Comparison of ENCODE assay signal across 7 cellular contexts in the genomic region with DNA sequence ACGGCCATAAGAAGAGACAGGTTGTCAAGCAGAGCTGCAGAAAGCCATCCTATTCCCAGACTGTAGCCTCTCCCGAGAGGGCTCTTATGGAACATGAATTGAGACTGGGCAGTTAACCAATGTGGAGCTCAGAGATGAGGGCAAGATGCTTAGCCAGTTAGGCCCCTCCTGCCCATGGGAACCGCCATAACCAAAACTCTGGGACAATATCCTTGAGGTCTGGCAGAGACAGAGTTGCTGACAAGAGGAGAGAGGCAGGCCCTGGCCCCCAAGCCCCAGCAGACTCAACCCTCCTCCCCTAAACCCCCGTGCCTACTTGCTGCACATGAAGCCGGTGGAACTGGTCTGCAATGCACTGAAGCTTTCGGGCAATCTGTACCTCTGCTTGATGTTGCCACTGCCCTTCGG. TPM values are rescaled to one million over a fixed set of nuclear protein-coding genes. Genes with fewer than 3 reads are reported as not detected.
A peak's percentile ranks its signal among the peaks of the same experiment; 100 is the strongest.
DNase-seq lines count a peak whose midpoint lies in the region; ATAC-seq, FAIRE-seq and TF ChIP-seq lines count a peak whose summit lies in the region.

No MANE protein-coding gene starts in this region.

- peak overlapping the region; percentile 35; the same call in 1 of the 2 replicates for H3K4me3 Mint-ChIP-seq in HFFc6

- DNase-seq in HFFc6 (no peak), SJSA1 (ENCODE audit: low read depth in 1 of 2, low spot score in 2 of 2) (no peak), right cardiac atrium (peak in 1 of 3 donors; percentile 64), stomach (no peak), D721Med (ENCODE audit: insufficient read length, low spot score) (no peak)
- DNase-seq in activated CD8-positive, alpha-beta memory T cell treated with anti-CD3 and anti-CD28 coated beads, Interleukin-2, amount 50 U/mL, for 4 hours = no peak

- H3K27me3 ChIP-seq in SJSA1 (replicated peaks) (no peaks in the 10 kb centered on the region), right cardiac atrium (ENCODE audit: control insufficient read depth, insufficient read depth) (no peaks in the 10 kb centered on the region), stomach (no peaks in the 10 kb centered on the region)

- H3K27ac ChIP-seq in SJSA1 (peak overlapping the region; percentile 68), right cardiac atrium (ENCODE audit: low read length) (peak overlapping the region; percentile 81), stomach (peak overlapping the region; percentile 79 to 94 (median 90))

- H3K4me1 Mint-ChIP-seq in HFFc6 (ENCODE audit: low read depth) = peaks cover 83% of the 10 kb centered on the region

- ATAC-seq in right cardiac atrium (no peak), HG03571 (IDR thresholded peaks at IDR 0.05; ENCODE audit: unreplicated experiment) (no peak)

- peak overlapping the region; percentile 78 for H3K27ac Mint-ChIP-seq in HFFc6

- FAIRE-seq in D721Med (lab: Jason Lieb, UNC) = no peak

- peaks cover 96% of the 10 kb centered on the region for H3K4me1 ChIP-seq in SJSA1 (replicated peaks)
- peaks cover 47% of the 10 kb centered on the region for H3K4me1 ChIP-seq in right cardiac atrium (ENCODE audit: control insufficient read depth, insufficient read depth, low read length)
- H3K4me1 ChIP-seq in stomach = peaks cover 91 to 96% (median 94%) of the 10 kb centered on the region in 4 donors

- no peaks in the 10 kb centered on the region for H3K36me3 Mint-ChIP-seq in HFFc6 (ENCODE audit: low read depth)

- no peaks in the 10 kb centered on the region for H3K9me3 Mint-ChIP-seq in HFFc6

- no peak for TF ChIP-seq CTCF in HFFc6 (IDR thresholded peaks at IDR 0.05)
- no peak for TF ChIP-seq CTCF in stomach (IDR thresholded peaks at IDR 0.05)
- no peak for TF ChIP-seq CTCF in D721Med (IDR thresholded peaks at IDR 0.05; ENCODE audit: insufficient read depth, missing control alignments)

- no peak for TF ChIP-seq POLR2A in stomach (IDR thresholded peaks at IDR 0.05)

- H3K9me3 ChIP-seq in SJSA1 (replicated peaks) (no peaks in the 10 kb centered on the region), right cardiac atrium (ENCODE audit: control insufficient read depth, low read length) (no peaks in the 10 kb centered on the region), stomach (no peaks in the 10 kb centered on the region)

- 59% methylated on average over 7 of the region's 7 CpGs for WGBS in right cardiac atrium
- WGBS in stomach, 5 donors = 38 to 62% (median 56%) methylated on average over 4 to 7 of the region's 7 CpGs

- peaks cover 6% of the 10 kb centered on the region for H3K27me3 Mint-ChIP-seq in HFFc6 (ENCODE audit: insufficient read depth)

- no peak overlapping the region for H3K4me3 ChIP-seq in SJSA1
- no peak overlapping the region for H3K4me3 ChIP-seq in right cardiac atrium (ENCODE audit: low read length)
- peak overlapping the region in 1 of 4 donors; percentile 21 for H3K4me3 ChIP-seq in stomach

- peaks cover 12% of the 10 kb centered on the region; the same call in 1 of the 2 replicates for H3K36me3 ChIP-seq in SJSA1
- no peaks in the 10 kb centered on the region for H3K36me3 ChIP-seq in stomach

- intact Hi-C loops in right cardiac atrium (cut with DNase I) = loop anchor here in 2 of 4 donors (5.0 to 10.0 kb wide), 2 partner anchors 57 to 59 kb away; no protein-coding TSS in a partner anchor
- intact Hi-C loops in stomach (cut with DNase I; ENCODE audit: low total_unique reads) = no loop called here

- TF ChIP-seq EP300 in stomach (IDR thresholded peaks at IDR 0.05) = no peak

RNA-seq across cellular contexts. Expression of a gene that starts 4.8 kb away (rescaled TPM):
- 1 to 10 TPM in 2 of 6 experiments, under 1 TPM in 4; 0.57 to 1.2 (median 0.81) TPM for total RNA-seq in HFFc6 (2021; fragmentation: NEBNext Ultra II Directional; extraction: Animal tissue kit (Norgen Biotek cat#: 25700))
- total RNA-seq in SJSA1 (2014; rRNA removed; shearing (Covaris generic)) = 3.2 and 6.2 TPM in 2 replicates
- total RNA-seq in right cardiac atrium (1 to 10 TPM; 3.0 to 9.9 (median 8.5) TPM), stomach (10 to 100 TPM in 3 of 5 donors, 1 to 10 TPM in 2; 2.2 to 11.7 (median 10.7) TPM)
- polyA plus RNA-seq in right cardiac atrium (2.9 TPM), stomach (1 to 10 TPM; 3.8 to 6.5 (median 5.1) TPM)

RNA-seq across cellular contexts. Expression of a gene that starts 57.0 kb away (rescaled TPM):
- total RNA-seq in HFFc6 (2021; fragmentation: NEBNext Ultra II Directional; extraction: Animal tissue kit (Norgen Biotek cat#: 25700)) = 10 to 100 TPM; 11.5 to 38.1 (median 29.6) TPM
- total RNA-seq in SJSA1 (2014; rRNA removed; shearing (Covaris generic)) = 74.1 and 91.0 TPM in 2 replicates
- total RNA-seq in right cardiac atrium (1 to 10 TPM in 3 of 4 donors, not detected in 1; 1.4 to 1.8 (median 1.7) TPM), stomach (10 to 100 TPM in 1 of 5 donors, 1 to 10 TPM in 4; 1.8 to 25.0 (median 4.6) TPM)
- polyA plus RNA-seq in right cardiac atrium (0.18 TPM), stomach (1 to 10 TPM; 1.6 to 5.6 (median 2.6) TPM)
